4 cellular contexts compared by ENCODE assay signal in the genomic region with DNA sequence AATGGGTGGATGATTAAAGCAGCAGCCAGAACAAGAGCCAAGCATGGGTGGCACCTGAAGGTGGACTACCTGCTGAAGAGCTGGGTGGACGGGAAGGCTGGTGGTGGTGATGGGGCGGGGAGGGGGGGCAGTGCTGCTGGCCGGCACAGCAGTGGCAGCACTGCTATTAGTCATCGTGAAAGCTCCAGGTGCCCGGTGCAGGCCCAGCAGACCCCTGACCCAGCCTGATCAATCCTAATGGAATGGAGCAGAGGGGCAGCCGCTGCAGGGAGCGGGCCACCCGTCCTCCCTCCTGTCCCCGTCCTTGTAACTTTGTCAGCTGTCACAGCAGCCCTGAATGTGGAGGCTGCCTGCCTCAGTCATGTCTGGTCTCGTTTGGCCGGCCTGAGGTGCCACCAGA.
"Had no signal": no experiment of that assay in that cellular context is flagged by ENCODE, and none has a peak within 500 bp of the region (broad histone marks: within the 10 kb centered on the region; RNA-seq: fewer than 3 reads in every experiment).

No MANE protein-coding gene starts in this region.

- H3K4me3 ChIP-seq: GM23338 had no signal

- H3K4me3 Mint-ChIP-seq: GM23338, H9 had no signal

- DNase-seq: H9, HCEC 1CT, IMR-90 had no signal

- ATAC-seq: GM23338 had no signal

- H3K27ac Mint-ChIP-seq: GM23338, H9 had no signal

- H2AFZ ChIP-seq: GM23338 had no signal

- H3K4me2 ChIP-seq: GM23338 had no signal
